ENCODE assay signal across 14 cellular contexts in genomic region chr5:33475706-33476105, GRCh38.
"Had no signal": no experiment of that assay in that cellular context is flagged by ENCODE, and none has a peak within 500 bp of the region (broad histone marks: within the 10 kb centered on the region; RNA-seq: fewer than 3 reads in every experiment).

No MANE protein-coding gene starts in this region.

- H3K4me1 Mint-ChIP-seq: immature natural killer cell, nephron had no signal

- H3K27ac Mint-ChIP-seq: activated CD8-positive, alpha-beta T cell treated with anti-CD3 and anti-CD28 coated beads for 36 hours; endodermal cell; immature natural killer cell; nephron had no signal

- H3K9me3 ChIP-seq: adrenal gland, gastrocnemius medialis, heart left ventricle had no signal

- H3K4me1 ChIP-seq: adrenal gland, gastrocnemius medialis, heart left ventricle had no signal

- H3K9me3 Mint-ChIP-seq: activated T-cell treated with anti-CD3 and anti-CD28 coated beads, Interleukin-2, amount 50 U/mL, for 4 hours; immature natural killer cell; nephron had no signal

- H3K27me3 ChIP-seq: adrenal gland, gastrocnemius medialis, heart left ventricle had no signal

- DNase-seq: activated CD4-positive, alpha-beta T cell treated with anti-CD3 and anti-CD28 coated beads for 48 hours; activated CD8-positive, alpha-beta T cell treated with anti-CD3 and anti-CD28 coated beads for 36 hours; activated effector memory CD4-positive, alpha-beta T cell treated with Interleukin-2 at 50 U/mL for 16 hours; activated naive CD4-positive, alpha-beta T cell treated with anti-CD3 and anti-CD28 coated beads, Interleukin-2, amount 50 U/mL, for 16 hours; activated T-cell treated with anti-CD3 and anti-CD28 coated beads, Interleukin-2, amount 50 U/mL, for 4 hours; adrenal gland; endodermal cell; gastrocnemius medialis; heart left ventricle; immature natural killer cell; mesendoderm; T-helper 9 cell had no signal

- H3K27me3 Mint-ChIP-seq: activated CD8-positive, alpha-beta T cell treated with anti-CD3 and anti-CD28 coated beads for 36 hours had no signal

- H3K4me3 ChIP-seq: adrenal gland, gastrocnemius medialis, heart left ventricle had no signal

- H3K4me3 Mint-ChIP-seq: activated CD8-positive, alpha-beta T cell treated with anti-CD3 and anti-CD28 coated beads for 36 hours; activated T-cell treated with anti-CD3 and anti-CD28 coated beads, Interleukin-2, amount 50 U/mL, for 4 hours; endodermal cell; immature natural killer cell; nephron had no signal

- H3K27ac ChIP-seq: adrenal gland, gastrocnemius medialis, heart left ventricle had no signal

- ATAC-seq: activated CD8-positive, alpha-beta T cell treated with anti-CD3 and anti-CD28 coated beads for 36 hours; activated T-cell treated with anti-CD3 and anti-CD28 coated beads, Interleukin-2, amount 50 U/mL, for 4 hours; gastrocnemius medialis; heart left ventricle; sciatic nerve had no signal
